Comparison of ENCODE assay signal across 10 cellular contexts in the genomic region with DNA sequence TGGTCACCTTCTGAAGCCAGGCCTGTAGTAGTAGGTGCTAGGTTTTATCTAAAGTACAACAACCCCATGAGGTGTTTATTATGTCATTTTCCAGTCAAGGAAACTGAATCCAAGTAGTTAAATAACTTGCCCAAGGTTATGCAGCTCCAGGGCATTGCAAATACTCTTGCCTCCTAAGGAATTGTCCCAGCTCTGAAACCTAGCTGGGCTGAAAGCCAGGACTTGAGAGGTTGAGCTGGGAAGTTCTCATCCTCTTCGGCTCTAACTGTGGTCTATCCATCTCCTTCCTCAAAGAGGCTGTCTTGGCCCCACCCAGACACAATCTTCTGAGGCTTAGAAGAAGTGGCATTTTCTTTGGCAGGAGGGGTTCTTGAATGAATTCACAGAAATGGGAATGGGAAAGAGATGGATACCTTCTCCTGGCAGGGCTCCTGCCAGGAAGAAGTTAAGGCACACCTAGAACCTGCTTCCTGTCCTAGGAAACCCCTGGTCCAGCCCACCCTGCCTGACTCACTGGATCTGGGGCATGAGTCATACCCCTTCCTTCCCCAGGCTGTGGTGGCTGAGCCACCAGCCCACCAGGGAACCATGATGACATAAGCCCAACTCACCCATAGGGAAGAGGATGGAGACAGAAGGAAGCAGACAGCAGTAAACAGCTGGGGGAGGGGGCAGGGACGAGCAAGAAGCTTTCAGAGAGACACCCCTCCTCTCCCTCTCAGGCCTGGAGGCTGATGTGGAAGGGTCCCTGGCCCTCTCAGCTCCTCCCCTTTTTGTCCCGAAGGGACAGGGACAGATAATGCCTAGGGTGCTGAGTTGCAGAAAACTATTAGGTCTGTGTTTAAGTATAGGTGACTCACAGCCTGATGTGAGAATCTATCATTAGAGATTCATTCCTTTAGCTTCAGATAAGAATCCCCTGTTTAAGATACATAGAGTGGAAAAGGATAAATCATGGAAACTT. TPM values are rescaled to one million over a fixed set of nuclear protein-coding genes. Genes with fewer than 3 reads are reported as not detected.
A peak's percentile ranks its signal among the peaks of the same experiment; 100 is the strongest.
DNase-seq lines count a peak whose midpoint lies in the region; ATAC-seq and TF ChIP-seq lines count a peak whose summit lies in the region.
"Had no signal": no experiment of that assay in that cellular context is flagged by ENCODE, and none has a peak within 500 bp of the region (broad histone marks: within the 10 kb centered on the region; RNA-seq: fewer than 3 reads in every experiment).

No MANE protein-coding gene starts in this region.

- peaks cover 3% of the 10 kb centered on the region; the same call in 1 of the 2 replicates for H3K4me1 ChIP-seq in Panc1 (ENCODE audit: control insufficient read depth, insufficient read depth, low read length)
- H3K4me1 ChIP-seq in stomach: peaks cover 0 to 44% (median 24%) of the 10 kb centered on the region in 4 donors
- H3K4me1 ChIP-seq: psoas muscle had no signal

- no peak overlapping the region for H3K4me3 ChIP-seq in Panc1 (ENCODE audit: low read depth in 2 of 2, low read length in 2 of 2)
- H3K4me3 ChIP-seq in stomach: no peak overlapping the region
- H3K4me3 ChIP-seq: psoas muscle had no signal

- peak; percentile 18 for DNase-seq in DMS 273 (lab: John Stamatoyannopoulos, UW; ENCODE audit: unreplicated experiment)
- no peak for DNase-seq in DMS 273 treated with DMSO at 0.1 percent for 48 hours (lab: John Stamatoyannopoulos, UW)
- no peak for DNase-seq in Panc1 (ENCODE audit: low read depth, low spot score)
- DNase-seq in chondrocyte (ENCODE audit: low spot score): no peak
- DNase-seq in stimulated activated CD4-positive, alpha-beta T cell treated with anti-CD3 and anti-CD28 coated beads, Interleukin-2, amount 100 ng/mL, for 48 hours: peak; percentile 11
- no peak for DNase-seq in RPMI8226
- DNase-seq in stomach: no peak
- no peak for DNase-seq in NCI-H146 (lab: John Stamatoyannopoulos, UW)
- DNase-seq: psoas muscle had no signal

- intact Hi-C loops in Panc1 (cut with micrococcal nuclease; ENCODE audit: unreplicated experiment) (no loop called here), stomach (cut with DNase I; ENCODE audit: low total_unique reads) (no loop called here)

- no TSS peak for BruUV-seq in Panc1 (replicated peaks; lab: Mats Ljungman, UMichigan)

- CTCF ChIA-PET in Panc1 (lab: Charles Lee): no interaction called here

- H3K27me3 ChIP-seq in Panc1 (ENCODE audit: control insufficient read depth, insufficient read depth, low read length) (no peaks in the 10 kb centered on the region), stomach (peaks cover 0 to 19% (median 10%) of the 10 kb centered on the region in 3 donors)

- in situ Hi-C loops in Panc1 (cut with HindIII; ENCODE audit: low pct_unique_long_range_greater_than_20kb, low sequenced_read_pairs): no loop called here

- H3K4me3 Mint-ChIP-seq in chondrocyte (ENCODE audit: unreplicated experiment): no peak overlapping the region

- no peak overlapping the region for H3K27ac ChIP-seq in Panc1 (ENCODE audit: low read length)
- peak overlapping the region in 2 of 5 donors; percentile 13 to 63 for H3K27ac ChIP-seq in stomach
- H3K27ac ChIP-seq: 22Rv1, psoas muscle had no signal

- no peaks in the 10 kb centered on the region; the same call in 1 of the 2 replicates for H3K36me3 ChIP-seq in Panc1 (ENCODE audit: control insufficient read depth, insufficient read depth, low read length)
- no peaks in the 10 kb centered on the region for H3K36me3 ChIP-seq in stomach

- no peaks in the 10 kb centered on the region for H3K27me3 Mint-ChIP-seq in chondrocyte (ENCODE audit: low read depth)

- peak overlapping the region; percentile 12 for H3K27ac Mint-ChIP-seq in chondrocyte (ENCODE audit: unreplicated experiment)

- 28 to 60% (median 50%) methylated on average over 3 of the region's 3 CpGs for WGBS in stomach, 5 donors

- H3K4me1 Mint-ChIP-seq in chondrocyte (ENCODE audit: low read depth): peaks cover 8% of the 10 kb centered on the region

- H3K9me3 ChIP-seq in Panc1 (ENCODE audit: control insufficient read depth, insufficient read depth, low read depth, low read length) (no peaks in the 10 kb centered on the region), stomach (no peaks in the 10 kb centered on the region)
- H3K9me3 ChIP-seq: psoas muscle had no signal

- TF ChIP-seq CTCF in Panc1 (IDR thresholded peaks at IDR 0.05): no peak
- TF ChIP-seq CTCF in chondrocyte (IDR thresholded peaks at IDR 0.05): no peak
- no peak for TF ChIP-seq CTCF in stomach (IDR thresholded peaks at IDR 0.05)

- no peak for TF ChIP-seq POLR2A in stomach (IDR thresholded peaks at IDR 0.05)

- no peaks in the 10 kb centered on the region for H3K9me3 Mint-ChIP-seq in chondrocyte (ENCODE audit: low read depth)

- peak; percentile 67 for ATAC-seq in Panc1

- no peaks in the 10 kb centered on the region for H3K36me3 Mint-ChIP-seq in chondrocyte (ENCODE audit: low read depth)

- POLR2A ChIA-PET in Panc1 (lab: Charles Lee): interaction anchor here (0.5 to 0.8 kb wide), 2 partner anchors 13 to 94 kb away, joined by 3 read pairs; no protein-coding TSS in a partner anchor

- TF ChIP-seq EP300 in stomach (IDR thresholded peaks at IDR 0.05): no peak

RNA-seq across cellular contexts. Expression of gene PLEK2, which starts 2.1 kb away (rescaled TPM):
- total RNA-seq in Panc1 (2021; ENCODE audit: unreplicated experiment) (9.1 TPM), chondrocyte (not detected in 3 replicates), stomach (100 to 1,000 TPM in 1 of 5 donors, 10 to 100 TPM in 2, 1 to 10 TPM in 1, not detected in 1; 6.5 to 203 (median 26.5) TPM)
- 5.6 TPM for polyA plus RNA-seq in Panc1 (2012; ENCODE audit: insufficient read length)
- 10 to 100 TPM; 13.5 to 39.0 (median 20.0) TPM for polyA plus RNA-seq in stomach

RNA-seq across cellular contexts. Expression of gene EIF2S1, which starts 54.0 kb away (rescaled TPM):
- total RNA-seq in Panc1 (2021; ENCODE audit: unreplicated experiment): 116 TPM
- 76.4 TPM for polyA plus RNA-seq in Panc1 (2012; ENCODE audit: insufficient read length)
- 88.3 to 91.5 TPM (median 90.5 TPM) in 3 replicates for total RNA-seq in chondrocyte
- 100 to 1,000 TPM in 1 of 5 donors, 10 to 100 TPM in 4; 15.6 to 149 (median 26.8) TPM for total RNA-seq in stomach
- polyA plus RNA-seq in stomach: 10 to 100 TPM; 32.8 to 73.3 (median 67.0) TPM

RNA-seq across cellular contexts. Expression of gene ATP6V1D, which starts 54.5 kb away (rescaled TPM):
- total RNA-seq in Panc1 (2021; ENCODE audit: unreplicated experiment) (68.6 TPM), chondrocyte (72.6 to 77.8 TPM (median 74.9 TPM) in 3 replicates), stomach (100 to 1,000 TPM in 2 of 5 donors, 10 to 100 TPM in 3; 43.3 to 192 (median 99.6) TPM)
- polyA plus RNA-seq in Panc1 (2012; ENCODE audit: insufficient read length): 68.0 TPM
- 10 to 100 TPM; 53.5 to 86.0 (median 66.5) TPM for polyA plus RNA-seq in stomach

Comparison
In these comparisons a context has a peak if more than half of its experiments do, and no peak if none do; other contexts are left out.
1. DNase-seq: peak in DMS 273 (single experiment) and stimulated activated CD4-positive, alpha-beta T cell treated with anti-CD3 and anti-CD28 coated beads, Interleukin-2, amount 100 ng/mL, for 48 hours (2 of 2); none in DMS 273 treated with DMSO at 0.1 percent for 48 hours (single experiment), Panc1 (single experiment), chondrocyte (single experiment), RPMI8226 (single experiment), stomach (single experiment) and NCI-H146 (single experiment).